Comparison of ENCODE assay signal across 22 cellular contexts in genomic region chr3:14918356-14918860, GRCh38.
"Had no signal": no experiment of that assay in that cellular context is flagged by ENCODE, and none has a peak within 500 bp of the region (broad histone marks: within the 10 kb centered on the region; RNA-seq: fewer than 3 reads in every experiment).

No MANE protein-coding gene starts in this region.

- H3K9me3 ChIP-seq: gastrocnemius medialis, mucosa of descending colon, pancreas, suprapubic skin, tibial artery, upper lobe of left lung, vagina had no signal

- H3K27ac ChIP-seq: dorsolateral prefrontal cortex, gastrocnemius medialis, pancreas, suprapubic skin, tibial artery, upper lobe of left lung, vagina had no signal

- H3K4me3 Mint-ChIP-seq: naive thymus-derived CD8-positive, alpha-beta T cell; neural crest cell had no signal

- H3K9me3 Mint-ChIP-seq: naive thymus-derived CD8-positive, alpha-beta T cell; neural crest cell had no signal

- H3K4me1 ChIP-seq: gastrocnemius medialis, pancreas, tibial artery had no signal

- ATAC-seq: esophagus mucosa; gastrocnemius medialis; left lobe of liver; mucosa of descending colon; naive thymus-derived CD8-positive, alpha-beta T cell; pancreas; right cardiac atrium; stimulated activated naive CD8-positive, alpha-beta T cell treated with anti-CD3 and anti-CD28 coated beads, Interleukin-15, Interleukin-2, amounts not matched to agents 100 U/mL and 50 U/mL, for 24 hours had no signal

- H3K4me3 ChIP-seq: dorsolateral prefrontal cortex, gastrocnemius medialis, mucosa of descending colon, pancreas, suprapubic skin, tibial artery, upper lobe of left lung, vagina had no signal

- H3K4me1 Mint-ChIP-seq: neural crest cell had no signal

- DNase-seq: cortex of kidney; effector CD8-positive, alpha-beta T cell; gastrocnemius medialis; glutamatergic neuron; islet precursor cell; mucosa of descending colon; naive thymus-derived CD8-positive, alpha-beta T cell; nucleus accumbens; pancreas; right cardiac atrium; small intestine; stimulated activated CD4-positive, alpha-beta T cell treated with anti-CD3 and anti-CD28 coated beads, Interleukin-2, amount 100 ng/mL, for 48 hours; stimulated activated naive CD8-positive, alpha-beta T cell treated with anti-CD3 and anti-CD28 coated beads, Interleukin-15, Interleukin-2, amounts not matched to agents 100 U/mL and 50 U/mL, for 24 hours; tibial artery; upper lobe of left lung had no signal

- H3K27ac Mint-ChIP-seq: progenitor cell of endocrine pancreas had no signal

- H3K27me3 ChIP-seq: gastrocnemius medialis, pancreas, tibial artery, upper lobe of left lung, vagina had no signal

- H3K36me3 Mint-ChIP-seq: naive thymus-derived CD8-positive, alpha-beta T cell had no signal

- H3K36me3 ChIP-seq: gastrocnemius medialis, pancreas, vagina had no signal
